Comparison of ENCODE assay signal across 15 cellular contexts in the genomic region with DNA sequence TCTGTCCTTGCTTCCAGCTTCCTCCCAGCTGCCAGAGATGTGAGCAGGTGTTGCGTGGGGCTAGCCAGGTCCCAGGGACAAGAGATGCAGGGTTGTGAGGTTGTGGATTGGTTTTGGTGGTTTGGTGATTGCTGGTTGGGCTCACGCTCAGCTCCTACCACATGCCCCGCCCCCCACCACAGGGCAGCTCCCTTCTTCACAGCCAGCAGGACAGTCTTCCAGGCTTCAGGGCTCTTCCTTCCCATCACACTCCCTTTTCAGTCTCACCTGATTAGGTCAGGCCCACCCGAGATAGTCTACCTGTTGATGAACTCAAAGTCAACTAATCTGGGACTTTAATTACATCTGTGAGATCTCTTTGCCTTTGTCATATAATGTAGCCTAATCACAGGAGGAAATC. TPM values are rescaled to one million over a fixed set of nuclear protein-coding genes. Genes with fewer than 3 reads are reported as not detected.
DNase-seq lines count a peak whose midpoint lies in the region; ATAC-seq, FAIRE-seq and TF ChIP-seq lines count a peak whose summit lies in the region.
"Had no signal": no experiment of that assay in that cellular context is flagged by ENCODE, and none has a peak within 500 bp of the region (broad histone marks: within the 10 kb centered on the region; RNA-seq: fewer than 3 reads in every experiment).

No MANE protein-coding gene starts in this region.

- peak overlapping the region; percentile 63 for H2BK20ac ChIP-seq in IMR-90 (ENCODE audit: low read depth, low read length)

- no TSS peak for BruUV-seq in IMR-90 (replicated peaks; lab: Mats Ljungman, UMichigan)

- ATAC-seq in IMR-90 (ENCODE audit: low read depth), result no peak
- ATAC-seq in T-helper 17 cell, result no peak
- ATAC-seq in sciatic nerve, result no peak
- ATAC-seq in GM18858 (IDR thresholded peaks at IDR 0.05; ENCODE audit: unreplicated experiment), result no peak
- ATAC-seq in GM19463 (IDR thresholded peaks at IDR 0.05; ENCODE audit: unreplicated experiment), result no peak
- ATAC-seq: CD8-positive, alpha-beta T cell; GM23338; Panc1; Right ventricle myocardium inferior had no signal

- POLR2A ChIA-PET in IMR-90 (lab: Charles Lee; ENCODE audit: unreplicated experiment), result interaction anchor here (1.1 kb wide), 1 partner anchor 352 kb away, joined by 3 read pairs; no protein-coding TSS in a partner anchor

- CTCF ChIA-PET in IMR-90 (lab: Yijun Ruan, JAX), result interaction anchor here (0.5 kb wide), 1 partner anchor 371 kb away, joined by 3 read pairs; no protein-coding TSS in a partner anchor

- H3K9me1 ChIP-seq in IMR-90 (ENCODE audit: insufficient read depth, low read length), result peaks cover 3% of the 10 kb centered on the region; the same call in 1 of the 2 replicates

- peak overlapping the region; percentile 76 for H2AK5ac ChIP-seq in IMR-90 (ENCODE audit: low read depth, low read length)

- no peak overlapping the region for H3K56ac ChIP-seq in IMR-90 (ENCODE audit: extremely low read depth, insufficient read depth, low read length)

- intact Hi-C loops in IMR-90 (cut with micrococcal nuclease), result loop anchor here (5.0 kb wide), 2 partner anchors 576 to 1041 kb away; no protein-coding TSS in a partner anchor
- intact Hi-C loops in sciatic nerve (cut with DNase I), result no loop called here

- H3K4me3 Mint-ChIP-seq in endodermal cell (no peak overlapping the region), T-helper 17 cell (no peak overlapping the region)
- H3K4me3 Mint-ChIP-seq: CD8-positive, alpha-beta T cell; GM23338 had no signal

- no peak overlapping the region; the same call in 1 of the 2 replicates for H2BK120ac ChIP-seq in IMR-90 (ENCODE audit: low read depth, low read length)

- H3K79me2 ChIP-seq in osteoblast (ENCODE audit: insufficient read depth, low read length), result no peaks in the 10 kb centered on the region

- dilution Hi-C loops in IMR-90 (cut with HindIII; ENCODE audit: low sequenced_read_pairs, unreplicated experiment), result no loop called here

- H4K5ac ChIP-seq in IMR-90 (ENCODE audit: low read depth, low read length), result no peak overlapping the region

- peak overlapping the region; percentile 60 for H3K4ac ChIP-seq in IMR-90 (ENCODE audit: low read depth, low read length)

- H3K9me3 ChIP-seq in IMR-90 (ENCODE audit: control insufficient read depth, insufficient read depth, low read length) (peaks cover 3% of the 10 kb centered on the region; the same call in 1 of the 2 replicates), endodermal cell (ENCODE audit: control insufficient read depth, low read length) (no peaks in the 10 kb centered on the region), osteoblast (ENCODE audit: low read depth, low read length) (no peaks in the 10 kb centered on the region), T-helper 17 cell (ENCODE audit: control insufficient read depth, low read length, poor library complexity, severe bottlenecking) (no peaks in the 10 kb centered on the region)

- H2BK5ac ChIP-seq in IMR-90 (ENCODE audit: low read depth, low read length, poor library complexity, severe bottlenecking), result peak overlapping the region; percentile 65

- peaks cover 18% of the 10 kb centered on the region for H3K4me1 ChIP-seq in IMR-90 (ENCODE audit: control insufficient read depth, insufficient read depth, low read length)
- no peaks in the 10 kb centered on the region for H3K4me1 ChIP-seq in endodermal cell (ENCODE audit: control insufficient read depth, insufficient read depth, low read length)
- peaks cover 22% of the 10 kb centered on the region for H3K4me1 ChIP-seq in osteoblast (ENCODE audit: insufficient read depth, low read length)

- H4K91ac ChIP-seq in IMR-90 (ENCODE audit: insufficient read depth, low read depth, low read length), result peak overlapping the region; percentile 59; the same call in 1 of the 2 replicates

- H3K4me1 Mint-ChIP-seq in endodermal cell (no peaks in the 10 kb centered on the region), T-helper 17 cell (peaks cover 3% of the 10 kb centered on the region)

- no peak for TF ChIP-seq POLR2A in IMR-90 (IDR thresholded peaks at IDR 0.05; ENCODE audit: low read depth, low read length)

- peaks cover 4% of the 10 kb centered on the region for H3K27me3 ChIP-seq in IMR-90 (ENCODE audit: control insufficient read depth, insufficient read depth, low read length)
- H3K27me3 ChIP-seq in endodermal cell (ENCODE audit: control insufficient read depth, insufficient read depth, low read length, poor library complexity, severe bottlenecking), result peaks cover 16% of the 10 kb centered on the region
- no peaks in the 10 kb centered on the region for H3K27me3 ChIP-seq in osteoblast (ENCODE audit: insufficient read depth, low read length)

- WGBS in IMR-90 (ENCODE audit: extremely low coverage in 2 of 2, insufficient read length in 1 of 2), 2 experiments, result no CpG with 5 or more reads among the region's 4 CpGs
- WGBS in endodermal cell (ENCODE audit: insufficient coverage in 1 of 2, insufficient read length in 1 of 2), 2 experiments, result 82 to 100% methylated on average over 1 to 4 of the region's 4 CpGs

- peak overlapping the region; percentile 50; the same call in 1 of the 2 replicates for H3K27ac ChIP-seq in IMR-90 (ENCODE audit: insufficient read depth, low read length)
- no peak overlapping the region for H3K27ac ChIP-seq in endodermal cell (ENCODE audit: low read depth, low read length)
- H3K27ac ChIP-seq in osteoblast (ENCODE audit: low read depth, low read length), result peak overlapping the region; percentile 61
- H3K27ac ChIP-seq: SK-N-MC had no signal

- H2BK15ac ChIP-seq in IMR-90 (ENCODE audit: low read depth, low read length), result peak overlapping the region; percentile 54; the same call in 2 of the 3 replicates

- H3K9ac ChIP-seq in IMR-90 (ENCODE audit: low read depth, low read length) (no peak overlapping the region), endodermal cell (ENCODE audit: extremely low read depth, low read length, poor library complexity, severe bottlenecking) (no peak overlapping the region)

- H3K36me3 Mint-ChIP-seq in endodermal cell (ENCODE audit: low read depth) (no peaks in the 10 kb centered on the region), T-helper 17 cell (ENCODE audit: low read depth) (no peaks in the 10 kb centered on the region)
- H3K36me3 Mint-ChIP-seq: CD8-positive, alpha-beta T cell had no signal

- H3K27me3 Mint-ChIP-seq in endodermal cell (ENCODE audit: insufficient read depth), result peaks cover 14% of the 10 kb centered on the region
- peaks cover 48% of the 10 kb centered on the region for H3K27me3 Mint-ChIP-seq in T-helper 17 cell

- no peaks in the 10 kb centered on the region for H3K9me3 Mint-ChIP-seq in endodermal cell
- H3K9me3 Mint-ChIP-seq: CD8-positive, alpha-beta T cell had no signal

- H3K27ac Mint-ChIP-seq in endodermal cell, result no peak overlapping the region
- no peak overlapping the region for H3K27ac Mint-ChIP-seq in T-helper 17 cell
- H3K27ac Mint-ChIP-seq: CD8-positive, alpha-beta T cell; GM23338 had no signal

- peak overlapping the region; percentile 19 for H3K18ac ChIP-seq in IMR-90 (ENCODE audit: low read depth, low read length)

- DNase-seq in IMR-90 (no peak), endodermal cell (peak; percentile 46), osteoblast (ENCODE audit: insufficient read length, low spot score, missing footprints) (no peak), urothelium cell line (ENCODE audit: low spot score) (no peak), T-helper 17 cell (no peak), sciatic nerve (ENCODE audit: low spot score) (no peak)
- DNase-seq: CD8-positive, alpha-beta T cell; NCI-H1092; NCI-H524 had no signal

- H3K4me2 ChIP-seq in IMR-90 (ENCODE audit: low read depth, low read length), result peak overlapping the region; percentile 71
- H3K4me2 ChIP-seq in osteoblast (ENCODE audit: insufficient read depth, low read length), result peak overlapping the region; percentile 76
- H3K4me2 ChIP-seq: GM23338 had no signal

- H4K20me1 ChIP-seq in IMR-90 (ENCODE audit: insufficient read depth, low read length) (no peaks in the 10 kb centered on the region), osteoblast (ENCODE audit: insufficient read depth, low read length) (no peaks in the 10 kb centered on the region)

- H2AFZ ChIP-seq in IMR-90 (replicated peaks; ENCODE audit: low read length, poor library complexity) (no peak overlapping the region), osteoblast (ENCODE audit: low read length) (peak overlapping the region; percentile 34)
- H2AFZ ChIP-seq: GM23338 had no signal

- H4K8ac ChIP-seq in IMR-90 (ENCODE audit: low read depth in 2 of 2, low read length in 2 of 2), result peak overlapping the region in 1 of 2 experiments; percentile 53; a peak in 1 of 4 replicates

- TF ChIP-seq CTCF in IMR-90 (conservative IDR thresholded peaks at IDR 0.05; ENCODE audit: low read depth, low read length) (no peak), endodermal cell (conservative IDR thresholded peaks at IDR 0.05) (no peak), osteoblast (IDR thresholded peaks at IDR 0.05; ENCODE audit: extremely low read depth, low read depth, low read length) (no peak)

- FAIRE-seq in urothelium cell line (lab: Jason Lieb, UNC), result peak; percentile 86

- no peak for TF ChIP-seq RAD21 in IMR-90 (IDR thresholded peaks at IDR 0.05; ENCODE audit: low read length)

- H2AK9ac ChIP-seq in IMR-90 (replicated peaks; ENCODE audit: low read depth, low read length, poor library complexity), result peak overlapping the region; percentile 84

- no peaks in the 10 kb centered on the region for H3K79me1 ChIP-seq in IMR-90 (ENCODE audit: low read depth in 1 of 2, low read length in 2 of 2)

- in situ Hi-C loops in IMR-90 (cut with MboI; ENCODE audit: low sequenced_read_pairs), result loop anchor here (25.0 kb wide), 2 partner anchors 679 to 946 kb away; no protein-coding TSS in a partner anchor

- no peaks in the 10 kb centered on the region for H3K36me3 ChIP-seq in IMR-90 (ENCODE audit: control insufficient read depth, insufficient read depth, low read length)
- no peaks in the 10 kb centered on the region for H3K36me3 ChIP-seq in endodermal cell (ENCODE audit: control insufficient read depth, insufficient read depth, low read length)
- H3K36me3 ChIP-seq in osteoblast (ENCODE audit: insufficient read depth, low read length), result no peaks in the 10 kb centered on the region

- 0 out of 2 replicates have a peak overlapping the region, but pooled peaks have one; percentile 27 for H3K14ac ChIP-seq in IMR-90 (replicated peaks; ENCODE audit: low read depth, low read length)

- H3K4me3 ChIP-seq in IMR-90 (ENCODE audit: insufficient read depth, low read depth, low read length), result no peak overlapping the region
- no peak overlapping the region for H3K4me3 ChIP-seq in endodermal cell (ENCODE audit: low read length)
- peak overlapping the region; percentile 28 for H3K4me3 ChIP-seq in osteoblast (ENCODE audit: insufficient read depth, low read length)
- H3K4me3 ChIP-seq: GM23338, SK-N-MC had no signal

- H3K23ac ChIP-seq in IMR-90 (ENCODE audit: low read depth, low read length), result no peak overlapping the region

RNA-seq across cellular contexts. Expression of a gene that starts 52.0 kb away (rescaled TPM):
- 3.8 and 4.7 TPM in 2 replicates for total RNA-seq in IMR-90 (2012; rRNA removed)
- polyA plus RNA-seq in IMR-90 (2012; rRNA removed), result 26.0 and 31.5 TPM in 2 replicates
- polyA plus RNA-seq in IMR-90 (2012; cell fraction: cytosol; rRNA removed), result 7.6 and 16.7 TPM in 2 replicates
- polyA plus RNA-seq in IMR-90 (2012; cell fraction: nucleus; rRNA removed; ENCODE audit: low replicate concordance), result 57.0 and 124 TPM in 2 replicates
- 10 to 100 TPM; 17.0 to 24.2 TPM for total RNA-seq in endodermal cell
- polyA plus RNA-seq in endodermal cell (2013, experiment 1 of 2), result 29.8 TPM
- 28.3 TPM for polyA plus RNA-seq in endodermal cell (2013, experiment 2 of 2)
- total RNA-seq in osteoblast, result 3.8 and 10.1 TPM in 2 replicates
- total RNA-seq in T-helper 17 cell, result not detected
- total RNA-seq in sciatic nerve, result 14.4 TPM
- total RNA-seq: CD8-positive, alpha-beta T cell had no signal
